In the genomic region with DNA sequence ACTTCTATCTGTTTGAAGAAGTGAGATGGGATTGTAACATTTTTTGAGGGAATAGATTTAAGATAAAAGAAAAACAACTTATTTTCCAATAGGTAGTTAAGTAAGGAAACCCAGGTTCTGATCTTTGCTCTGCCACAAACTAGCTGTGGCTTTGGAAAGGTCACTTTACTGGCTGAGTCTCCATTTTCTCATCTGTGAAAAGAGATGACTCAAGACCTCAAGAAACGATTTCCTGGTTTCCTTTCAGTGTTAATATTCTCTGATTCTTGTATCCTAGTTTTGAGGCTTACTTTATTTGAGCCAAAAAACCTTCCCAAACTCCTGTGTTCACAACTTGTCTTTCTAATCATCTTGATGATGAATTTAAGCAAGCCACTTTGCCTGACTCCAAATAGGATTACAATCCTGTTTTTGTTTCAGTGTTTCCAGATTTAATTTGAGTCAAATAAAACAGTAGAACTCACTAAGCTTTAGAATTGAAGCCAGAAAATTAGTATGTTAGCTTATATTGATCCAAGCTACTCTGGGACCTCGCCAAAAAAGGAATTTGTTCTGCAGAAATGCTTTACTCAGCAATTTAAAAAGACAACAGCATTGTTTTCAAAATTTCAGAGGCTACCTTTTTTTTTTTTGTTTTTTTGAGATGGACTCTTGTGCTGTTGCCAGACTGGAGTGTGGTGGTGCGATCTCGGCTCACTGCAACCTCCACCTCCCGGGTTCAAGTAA, we compare ENCODE assay signal across 12 cellular contexts. TPM values are rescaled to one million over a fixed set of nuclear protein-coding genes. Genes with fewer than 3 reads are reported as not detected.
DNase-seq lines count a peak whose midpoint lies in the region; ATAC-seq lines count a peak whose summit lies in the region.
"Had no signal": no experiment of that assay in that cellular context is flagged by ENCODE, and none has a peak within 500 bp of the region (broad histone marks: within the 10 kb centered on the region; RNA-seq: fewer than 3 reads in every experiment).

No MANE protein-coding gene starts in this region.

- H3K9me3 Mint-ChIP-seq in activated T-helper 17 cell treated with anti-CD3 and anti-CD28 coated beads, Interleukin-2, amount 50 U/mL, for 72 hours: no peaks in the 10 kb centered on the region
- H3K9me3 Mint-ChIP-seq: activated B cell treated with CpG ODN at 0.5 μM for 24 hours had no signal

- no peak overlapping the region for H3K27ac Mint-ChIP-seq in activated T-helper 17 cell treated with anti-CD3 and anti-CD28 coated beads, Interleukin-2, amount 50 U/mL, for 72 hours
- no peak overlapping the region for H3K27ac Mint-ChIP-seq in T-helper 17 cell
- H3K27ac Mint-ChIP-seq: activated B cell treated with CpG ODN at 0.5 μM for 24 hours had no signal

- peak; percentile 31 for ATAC-seq in activated T-helper 17 cell treated with anti-CD3 and anti-CD28 coated beads, Interleukin-2, amount 50 U/mL, for 72 hours (replicated peaks)
- ATAC-seq in T-helper 17 cell: no peak
- ATAC-seq in sciatic nerve: no peak
- no peak for ATAC-seq in HG03460 (IDR thresholded peaks at IDR 0.05; ENCODE audit: unreplicated experiment)
- ATAC-seq: right cardiac atrium had no signal

- H3K4me3 Mint-ChIP-seq in activated T-helper 17 cell treated with anti-CD3 and anti-CD28 coated beads, Interleukin-2, amount 50 U/mL, for 72 hours: no peak overlapping the region
- H3K4me3 Mint-ChIP-seq in T-helper 17 cell: no peak overlapping the region
- H3K4me3 Mint-ChIP-seq: activated B cell treated with CpG ODN at 0.5 μM for 24 hours had no signal

- no peaks in the 10 kb centered on the region for H3K27me3 Mint-ChIP-seq in activated T-helper 17 cell treated with anti-CD3 and anti-CD28 coated beads, Interleukin-2, amount 50 U/mL, for 72 hours
- H3K27me3 Mint-ChIP-seq in T-helper 17 cell: peaks cover 6% of the 10 kb centered on the region
- H3K27me3 Mint-ChIP-seq: activated B cell treated with CpG ODN at 0.5 μM for 24 hours had no signal

- H3K4me1 Mint-ChIP-seq in activated T-helper 17 cell treated with anti-CD3 and anti-CD28 coated beads, Interleukin-2, amount 50 U/mL, for 72 hours: peaks cover 3% of the 10 kb centered on the region
- no peaks in the 10 kb centered on the region for H3K4me1 Mint-ChIP-seq in T-helper 17 cell
- H3K4me1 Mint-ChIP-seq: activated B cell treated with CpG ODN at 0.5 μM for 24 hours had no signal

- no peaks in the 10 kb centered on the region for H3K9me3 ChIP-seq in T-helper 17 cell (ENCODE audit: control insufficient read depth, low read length, poor library complexity, severe bottlenecking)
- H3K9me3 ChIP-seq: testis had no signal

- no peaks in the 10 kb centered on the region for H3K36me3 Mint-ChIP-seq in activated T-helper 17 cell treated with anti-CD3 and anti-CD28 coated beads, Interleukin-2, amount 50 U/mL, for 72 hours (ENCODE audit: low read depth)
- H3K36me3 Mint-ChIP-seq in T-helper 17 cell (ENCODE audit: low read depth): no peaks in the 10 kb centered on the region

- intact Hi-C loops in sciatic nerve (cut with DNase I): no loop called here

- DNase-seq in H4 (ENCODE audit: low spot score) (peak; percentile 31), glomerular visceral epithelial cell (ENCODE audit: extremely low spot score) (peak; percentile 47), stromal cell of bone marrow (ENCODE audit: low read depth) (peak; percentile 65), T-helper 17 cell (no peak), sciatic nerve (ENCODE audit: low spot score) (no peak)
- DNase-seq: activated B cell treated with CpG ODN at 0.5 μM for 24 hours, anterior cingulate cortex, NCI-H1694 treated with DMSO at 0.1 percent for 48 hours, right cardiac atrium, testis had no signal

RNA-seq across cellular contexts. Expression of gene ENPP1, which starts 51.1 kb away (rescaled TPM):
- total RNA-seq in H4 (2014; rRNA removed; shearing (Covaris generic)): 32.2 and 39.5 TPM in 2 replicates
- under 1 TPM; 0.73 to 0.74 TPM for total RNA-seq in activated T-helper 17 cell treated with anti-CD3 and anti-CD28 coated beads, Interleukin-2, amount 50 U/mL, for 72 hours
- total RNA-seq in T-helper 17 cell (1 to 10 TPM; 1.7 to 2.1 TPM), sciatic nerve (13.4 TPM)

Comparison
In these comparisons a context has a peak if more than half of its experiments do, and no peak if none do; other contexts are left out.
1. DNase-seq: peak in H4 (single experiment), glomerular visceral epithelial cell (single experiment) and stromal cell of bone marrow (single experiment); none in T-helper 17 cell (0 of 3) and sciatic nerve (single experiment).